ENCODE assay signal across 20 cellular contexts in genomic region chr6:92915466-92915865, GRCh38.
"Had no signal": no experiment of that assay in that cellular context is flagged by ENCODE, and none has a peak within 500 bp of the region (broad histone marks: within the 10 kb centered on the region; RNA-seq: fewer than 3 reads in every experiment).

No MANE protein-coding gene starts in this region.

- H3K4me3 Mint-ChIP-seq: mesothelial cell of epicardium, naive B cell had no signal

- H3K27me3 Mint-ChIP-seq: naive B cell had no signal

- H3K36me3 Mint-ChIP-seq: mesothelial cell of epicardium, naive B cell had no signal

- ATAC-seq: foreskin keratinocyte, gastroesophageal sphincter, heart right ventricle, left cardiac atrium, left lung, left ventricle myocardium superior, lower lobe of right lung, mucosa of descending colon had no signal

- H3K4me1 ChIP-seq: esophagus muscularis mucosa, foreskin keratinocyte, gastroesophageal sphincter, heart right ventricle, left lung, lower lobe of right lung had no signal

- H3K4me3 ChIP-seq: coronary artery, dorsolateral prefrontal cortex, esophagus muscularis mucosa, gastroesophageal sphincter, heart right ventricle, left lung, lower lobe of right lung, mucosa of descending colon had no signal

- H3K9me3 ChIP-seq: esophagus muscularis mucosa, gastroesophageal sphincter, heart right ventricle, left lung, lower lobe of right lung, mucosa of descending colon had no signal

- H3K27ac Mint-ChIP-seq: mesothelial cell of epicardium, naive B cell had no signal

- H3K27me3 ChIP-seq: esophagus muscularis mucosa, foreskin keratinocyte, gastroesophageal sphincter, heart right ventricle, left lung had no signal

- H3K27ac ChIP-seq: coronary artery, dorsolateral prefrontal cortex, esophagus muscularis mucosa, foreskin keratinocyte, gastroesophageal sphincter, heart right ventricle, left lung, lower lobe of right lung had no signal

- DNase-seq: dermis blood vessel endothelial cell; dorsolateral prefrontal cortex; effector CD4-positive, alpha-beta T cell; effector memory CD4-positive, alpha-beta T cell; foreskin keratinocyte; glutamatergic neuron; head of caudate nucleus; heart right ventricle; hippocampal formation; left cardiac atrium; left lung; left ventricle myocardium superior; lower lobe of right lung; mesenchymal stem cell; mucosa of descending colon; naive B cell had no signal

- H3K4me1 Mint-ChIP-seq: naive B cell had no signal

- H3K36me3 ChIP-seq: esophagus muscularis mucosa, gastroesophageal sphincter, heart right ventricle, left lung, lower lobe of right lung had no signal
